In the genomic region with DNA sequence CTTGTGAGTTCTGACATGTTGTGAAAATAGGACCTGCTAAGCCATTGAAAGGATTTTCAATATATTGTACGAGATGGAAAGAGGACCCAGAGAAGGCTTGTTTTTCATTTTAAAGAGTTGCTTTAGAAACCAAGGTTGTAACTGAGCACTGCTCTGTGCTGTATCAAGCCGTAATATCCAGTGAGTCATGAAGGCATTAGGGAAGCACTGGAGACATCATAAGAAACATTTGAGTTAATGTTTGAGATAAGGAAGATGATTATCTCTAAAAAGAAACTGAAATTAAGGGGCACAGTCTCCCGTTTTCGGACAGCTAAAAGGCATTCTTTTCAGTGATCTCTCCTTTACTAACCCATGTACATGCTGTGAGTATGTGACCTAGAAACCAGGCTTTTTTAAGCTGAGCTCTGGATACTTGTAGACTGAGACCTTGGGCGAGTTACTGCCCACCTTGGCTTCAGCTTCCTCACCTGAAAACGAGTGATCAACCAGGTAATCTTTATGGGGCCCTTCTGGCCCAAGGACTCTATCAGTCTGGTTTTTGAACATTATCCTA, we compare ENCODE assay signal across 9 cellular contexts.
DNase-seq lines count a peak whose midpoint lies in the region; ATAC-seq and TF ChIP-seq lines count a peak whose summit lies in the region.
"Had no signal": no experiment of that assay in that cellular context is flagged by ENCODE, and none has a peak within 500 bp of the region (broad histone marks: within the 10 kb centered on the region; RNA-seq: fewer than 3 reads in every experiment).

No MANE protein-coding gene starts in this region.

- no peaks in the 10 kb centered on the region for H3K9me3 ChIP-seq in gastroesophageal sphincter

- H3K27me3 Mint-ChIP-seq in WTC11 (ENCODE audit: low read depth), result no peaks in the 10 kb centered on the region
- no peaks in the 10 kb centered on the region for H3K27me3 Mint-ChIP-seq in stimulated activated naive B cell treated with anti-CD40 and anti-IgM and Interleukin-4, amounts not matched to agents 10 μg/mL and 1 μg/mL and 100 μg/mL, for 72 hours
- H3K27me3 Mint-ChIP-seq: activated naive CD4-positive, alpha-beta T cell treated with anti-CD3 and anti-CD28 coated beads, Interleukin-2, amount 50 U/mL, for 24 hours had no signal

- H3K4me3 ChIP-seq in gastroesophageal sphincter, result no peak overlapping the region

- H3K36me3 ChIP-seq in gastroesophageal sphincter, result no peaks in the 10 kb centered on the region

- TF ChIP-seq CTCF in WTC11 (IDR thresholded peaks at IDR 0.05) (no peak), gastroesophageal sphincter (IDR thresholded peaks at IDR 0.05) (no peak)

- peaks cover 59% of the 10 kb centered on the region for H3K4me1 Mint-ChIP-seq in WTC11
- peaks cover 14 to 23% of the 10 kb centered on the region in 2 donors for H3K4me1 Mint-ChIP-seq in stimulated activated naive B cell treated with anti-CD40 and anti-IgM and Interleukin-4, amounts not matched to agents 10 μg/mL and 1 μg/mL and 100 μg/mL, for 72 hours

- H3K4me1 ChIP-seq in gastroesophageal sphincter, result peaks cover 14 to 78% (median 25%) of the 10 kb centered on the region in 3 donors

- in situ Hi-C loops in KBM-7 (cut with MboI; ENCODE audit: low pct_unique_long_range_greater_than_20kb, low sequenced_read_pairs), result no loop called here

- 0 out of 2 replicates have a peak overlapping the region, but pooled peaks have one; percentile 21 for H3K27ac Mint-ChIP-seq in WTC11
- H3K27ac Mint-ChIP-seq in stimulated activated naive B cell treated with anti-CD40 and anti-IgM and Interleukin-4, amounts not matched to agents 10 μg/mL and 1 μg/mL and 100 μg/mL, for 72 hours, result peak overlapping the region; percentile 75
- H3K27ac Mint-ChIP-seq: activated naive CD4-positive, alpha-beta T cell treated with anti-CD3 and anti-CD28 coated beads, Interleukin-2, amount 50 U/mL, for 24 hours had no signal

- ATAC-seq in WTC11, result no peak
- ATAC-seq in gastroesophageal sphincter, result no peak
- no peak for ATAC-seq in stimulated activated naive B cell treated with anti-CD40 and anti-IgM and Interleukin-4, amounts not matched to agents 10 μg/mL and 1 μg/mL and 100 μg/mL, for 72 hours (replicated peaks)
- no peak for ATAC-seq in HG02981 (IDR thresholded peaks at IDR 0.05; ENCODE audit: unreplicated experiment)
- ATAC-seq in GM21381 (IDR thresholded peaks at IDR 0.05; ENCODE audit: unreplicated experiment), result no peak

- H3K36me3 Mint-ChIP-seq in WTC11, result no peaks in the 10 kb centered on the region
- peaks cover 2 to 3% of the 10 kb centered on the region in 2 donors for H3K36me3 Mint-ChIP-seq in stimulated activated naive B cell treated with anti-CD40 and anti-IgM and Interleukin-4, amounts not matched to agents 10 μg/mL and 1 μg/mL and 100 μg/mL, for 72 hours
- H3K36me3 Mint-ChIP-seq: activated naive CD4-positive, alpha-beta T cell treated with anti-CD3 and anti-CD28 coated beads, Interleukin-2, amount 50 U/mL, for 24 hours had no signal

- no peak overlapping the region for H3K4me3 Mint-ChIP-seq in WTC11
- no peak overlapping the region for H3K4me3 Mint-ChIP-seq in stimulated activated naive B cell treated with anti-CD40 and anti-IgM and Interleukin-4, amounts not matched to agents 10 μg/mL and 1 μg/mL and 100 μg/mL, for 72 hours
- H3K4me3 Mint-ChIP-seq: activated naive CD4-positive, alpha-beta T cell treated with anti-CD3 and anti-CD28 coated beads, Interleukin-2, amount 50 U/mL, for 24 hours had no signal

- no peak for TF ChIP-seq EP300 in gastroesophageal sphincter (IDR thresholded peaks at IDR 0.05)

- WGBS in gastroesophageal sphincter (ENCODE audit: low coverage in 1 of 2), 2 donors, result 54 to 60% methylated on average over 5 to 6 of the region's 6 CpGs

- H3K27ac ChIP-seq in gastroesophageal sphincter, result peak overlapping the region; percentile 23 to 85 (median 82)

- no peaks in the 10 kb centered on the region for H3K27me3 ChIP-seq in gastroesophageal sphincter

- no peak for TF ChIP-seq POLR2A in gastroesophageal sphincter (IDR thresholded peaks at IDR 0.05)

- DNase-seq in HT1080 (ENCODE audit: low read depth), result peak; percentile 31
- no peak for DNase-seq in WTC11 (ENCODE audit: low spot score)
- DNase-seq in stimulated activated naive B cell treated with anti-CD40 and anti-IgM and Interleukin-4, amounts not matched to agents 10 μg/mL and 1 μg/mL and 100 μg/mL, for 72 hours, result no peak
- DNase-seq in SHP77 treated with DMSO at 0.1 percent for 48 hours (lab: John Stamatoyannopoulos, UW), result no peak
- DNase-seq in KBM-7, result no peak

- POLR2A ChIA-PET in WTC11 (lab: Charles Lee), result no interaction called here

- CTCF ChIA-PET in WTC11 (lab: Charles Lee), result no interaction called here

- no peaks in the 10 kb centered on the region for H3K9me3 Mint-ChIP-seq in WTC11
- H3K9me3 Mint-ChIP-seq in stimulated activated naive B cell treated with anti-CD40 and anti-IgM and Interleukin-4, amounts not matched to agents 10 μg/mL and 1 μg/mL and 100 μg/mL, for 72 hours, result no peaks in the 10 kb centered on the region
- H3K9me3 Mint-ChIP-seq: activated naive CD4-positive, alpha-beta T cell treated with anti-CD3 and anti-CD28 coated beads, Interleukin-2, amount 50 U/mL, for 24 hours had no signal

TF ChIP-seq in WTC11, 78 proteins besides CTCF, POLR2A, EP300 and RAD21 (continues in another document):
- TF ChIP-seq MXD4 (CRISPR knock-in tag; IDR thresholded peaks at IDR 0.05; ENCODE audit: borderline replicate concordance), result no peak
- TF ChIP-seq OVOL2 (CRISPR knock-in tag; IDR thresholded peaks at IDR 0.05; ENCODE audit: borderline replicate concordance), result no peak
- no peak for TF ChIP-seq JAZF1 (CRISPR knock-in tag; IDR thresholded peaks at IDR 0.05)
- TF ChIP-seq, protein P1, sequence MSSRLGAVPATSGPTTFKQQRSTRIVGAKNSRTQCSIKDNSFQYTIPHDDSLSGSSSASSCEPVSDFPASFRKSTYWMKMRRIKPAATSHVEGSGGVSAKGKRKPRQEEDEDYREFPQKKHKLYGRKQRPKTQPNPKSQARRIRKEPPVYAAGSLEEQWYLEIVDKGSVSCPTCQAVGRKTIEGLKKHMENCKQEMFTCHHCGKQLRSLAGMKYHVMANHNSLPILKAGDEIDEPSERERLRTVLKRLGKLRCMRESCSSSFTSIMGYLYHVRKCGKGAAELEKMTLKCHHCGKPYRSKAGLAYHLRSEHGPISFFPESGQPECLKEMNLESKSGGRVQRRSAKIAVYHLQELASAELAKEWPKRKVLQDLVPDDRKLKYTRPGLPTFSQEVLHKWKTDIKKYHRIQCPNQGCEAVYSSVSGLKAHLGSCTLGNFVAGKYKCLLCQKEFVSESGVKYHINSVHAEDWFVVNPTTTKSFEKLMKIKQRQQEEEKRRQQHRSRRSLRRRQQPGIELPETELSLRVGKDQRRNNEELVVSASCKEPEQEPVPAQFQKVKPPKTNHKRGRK (CRISPR knock-in tag; IDR thresholded peaks at IDR 0.05; ENCODE audit: borderline replicate concordance), result no peak
- TF ChIP-seq, protein P2, sequence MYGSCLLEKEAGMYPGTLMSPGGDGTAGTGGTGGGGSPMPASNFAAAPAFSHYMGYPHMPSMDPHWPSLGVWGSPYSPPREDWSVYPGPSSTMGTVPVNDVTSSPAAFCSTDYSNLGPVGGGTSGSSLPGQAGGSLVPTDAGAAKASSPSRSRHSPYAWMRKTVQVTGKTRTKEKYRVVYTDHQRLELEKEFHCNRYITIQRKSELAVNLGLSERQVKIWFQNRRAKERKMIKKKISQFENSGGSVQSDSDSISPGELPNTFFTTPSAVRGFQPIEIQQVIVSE (CRISPR knock-in tag; IDR thresholded peaks at IDR 0.05; ENCODE audit: borderline replicate concordance), result no peak
- TF ChIP-seq ETV6 (CRISPR knock-in tag; IDR thresholded peaks at IDR 0.05), result no peak
- no peak for TF ChIP-seq ZNF219 (CRISPR knock-in tag; IDR thresholded peaks at IDR 0.05; ENCODE audit: borderline replicate concordance)
- TF ChIP-seq ZNF138 (CRISPR knock-in tag; conservative IDR thresholded peaks at IDR 0.05), result no peak
- TF ChIP-seq, protein P3, sequence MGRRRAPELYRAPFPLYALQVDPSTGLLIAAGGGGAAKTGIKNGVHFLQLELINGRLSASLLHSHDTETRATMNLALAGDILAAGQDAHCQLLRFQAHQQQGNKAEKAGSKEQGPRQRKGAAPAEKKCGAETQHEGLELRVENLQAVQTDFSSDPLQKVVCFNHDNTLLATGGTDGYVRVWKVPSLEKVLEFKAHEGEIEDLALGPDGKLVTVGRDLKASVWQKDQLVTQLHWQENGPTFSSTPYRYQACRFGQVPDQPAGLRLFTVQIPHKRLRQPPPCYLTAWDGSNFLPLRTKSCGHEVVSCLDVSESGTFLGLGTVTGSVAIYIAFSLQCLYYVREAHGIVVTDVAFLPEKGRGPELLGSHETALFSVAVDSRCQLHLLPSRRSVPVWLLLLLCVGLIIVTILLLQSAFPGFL (CRISPR knock-in tag; IDR thresholded peaks at IDR 0.05; ENCODE audit: borderline replicate concordance), result no peak
- TF ChIP-seq, protein P4, sequence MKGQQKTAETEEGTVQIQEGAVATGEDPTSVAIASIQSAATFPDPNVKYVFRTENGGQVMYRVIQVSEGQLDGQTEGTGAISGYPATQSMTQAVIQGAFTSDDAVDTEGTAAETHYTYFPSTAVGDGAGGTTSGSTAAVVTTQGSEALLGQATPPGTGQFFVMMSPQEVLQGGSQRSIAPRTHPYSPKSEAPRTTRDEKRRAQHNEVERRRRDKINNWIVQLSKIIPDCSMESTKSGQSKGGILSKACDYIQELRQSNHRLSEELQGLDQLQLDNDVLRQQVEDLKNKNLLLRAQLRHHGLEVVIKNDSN (CRISPR knock-in tag; IDR thresholded peaks at IDR 0.05), result no peak
- TF ChIP-seq SOX15 (CRISPR knock-in tag; IDR thresholded peaks at IDR 0.05), result no peak
- TF ChIP-seq ZBTB21 (CRISPR knock-in tag; IDR thresholded peaks at IDR 0.05; ENCODE audit: borderline replicate concordance), result no peak
- TF ChIP-seq, protein P5, sequence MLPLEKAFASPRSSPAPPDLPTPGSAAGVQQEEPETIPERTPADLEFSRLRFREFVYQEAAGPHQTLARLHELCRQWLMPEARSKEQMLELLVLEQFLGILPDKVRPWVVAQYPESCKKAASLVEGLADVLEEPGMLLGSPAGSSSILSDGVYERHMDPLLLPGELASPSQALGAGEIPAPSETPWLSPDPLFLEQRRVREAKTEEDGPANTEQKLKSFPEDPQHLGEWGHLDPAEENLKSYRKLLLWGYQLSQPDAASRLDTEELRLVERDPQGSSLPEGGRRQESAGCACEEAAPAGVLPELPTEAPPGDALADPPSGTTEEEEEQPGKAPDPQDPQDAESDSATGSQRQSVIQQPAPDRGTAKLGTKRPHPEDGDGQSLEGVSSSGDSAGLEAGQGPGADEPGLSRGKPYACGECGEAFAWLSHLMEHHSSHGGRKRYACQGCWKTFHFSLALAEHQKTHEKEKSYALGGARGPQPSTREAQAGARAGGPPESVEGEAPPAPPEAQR (CRISPR knock-in tag; IDR thresholded peaks at IDR 0.05), result no peak
- TF ChIP-seq SP1 (CRISPR knock-in tag; conservative IDR thresholded peaks at IDR 0.05), result no peak
